ENCODE assay signal across 9 cellular contexts in the genomic region with DNA sequence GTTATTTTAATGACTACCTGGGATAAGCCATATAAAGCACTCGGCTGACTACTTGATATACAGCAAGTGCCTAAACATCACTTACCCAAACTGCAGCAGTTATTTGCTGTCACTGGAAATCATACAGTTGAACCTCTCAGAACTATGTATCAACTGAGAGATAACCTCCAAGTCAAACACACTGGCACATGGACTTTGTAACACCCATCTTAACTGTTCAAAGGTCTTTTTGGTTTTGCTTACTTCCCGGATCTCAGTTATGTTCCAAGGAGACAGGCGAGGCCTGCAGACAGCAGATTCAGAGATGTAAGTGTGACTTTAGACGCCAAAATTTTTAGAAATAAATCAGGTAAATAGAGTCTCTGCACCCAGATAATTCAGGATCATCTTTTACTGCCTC. TPM values are rescaled to one million over a fixed set of nuclear protein-coding genes. Genes with fewer than 3 reads are reported as not detected.
DNase-seq lines count a peak whose midpoint lies in the region; ATAC-seq and TF ChIP-seq lines count a peak whose summit lies in the region.
"Had no signal": no experiment of that assay in that cellular context is flagged by ENCODE, and none has a peak within 500 bp of the region (broad histone marks: within the 10 kb centered on the region; RNA-seq: fewer than 3 reads in every experiment).

No MANE protein-coding gene starts in this region.

- H3K4me3 Mint-ChIP-seq in activated naive CD8-positive, alpha-beta T cell treated with anti-CD3 and anti-CD28 coated beads, Interleukin-2, amount 50 U/mL, for 24 hours = peak overlapping the region; percentile 93

- no peaks in the 10 kb centered on the region for H3K9me3 Mint-ChIP-seq in activated naive CD8-positive, alpha-beta T cell treated with anti-CD3 and anti-CD28 coated beads, Interleukin-2, amount 50 U/mL, for 24 hours

- H3K9me3 ChIP-seq in heart left ventricle (no peaks in the 10 kb centered on the region), right lobe of liver (no peaks in the 10 kb centered on the region), thyroid gland (no peaks in the 10 kb centered on the region)
- H3K9me3 ChIP-seq: adrenal gland had no signal

- TF ChIP-seq POLR2A in heart left ventricle (IDR thresholded peaks at IDR 0.05) = no peak
- no peak for TF ChIP-seq POLR2A in right lobe of liver (IDR thresholded peaks at IDR 0.05)
- no peak for TF ChIP-seq POLR2A in thyroid gland (IDR thresholded peaks at IDR 0.05)

- H3K27me3 ChIP-seq in heart left ventricle (no peaks in the 10 kb centered on the region), right lobe of liver (no peaks in the 10 kb centered on the region), thyroid gland (no peaks in the 10 kb centered on the region)
- H3K27me3 ChIP-seq: adrenal gland had no signal

- H3K4me3 ChIP-seq in heart left ventricle = peak overlapping the region in 10 of 12 donors; percentile 83 to 100 (median 98)
- H3K4me3 ChIP-seq in right lobe of liver = peak overlapping the region; percentile 93 to 97 (median 96)
- peak overlapping the region in 1 of 3 donors; percentile 83 for H3K4me3 ChIP-seq in thyroid gland (replicated peaks in 1 of 3)

- CTCF ChIA-PET in RWPE1 (lab: Yijun Ruan, JAX) = interaction anchor here (0.6 kb wide), 1 partner anchor 54 kb away, joined by 3 read pairs; no protein-coding TSS in a partner anchor

- WGBS in heart left ventricle, 4 donors = 56 to 72% (median 65%) methylated on average over 4 of the region's 4 CpGs
- WGBS in right lobe of liver (ENCODE audit: insufficient coverage, low coverage, low lambda C conversion rate, missing lambda C conversion rate) = 18% methylated on average over 4 of the region's 4 CpGs
- WGBS in thyroid gland, 2 donors = 68 to 76% methylated on average over 4 of the region's 4 CpGs

- POLR2A ChIA-PET in RWPE1 (lab: Yijun Ruan, JAX; ENCODE audit: low non-redundant PET) = no interaction called here

- intact Hi-C loops in heart left ventricle (cut with DNase I) (no loop called here), left ventricle myocardium superior (cut with micrococcal nuclease) (no loop called here), right lobe of liver (cut with DNase I) (no loop called here), thyroid gland (cut with DNase I) (no loop called here)

- H3K4me1 ChIP-seq in heart left ventricle (peaks cover 11 to 61% (median 47%) of the 10 kb centered on the region in 12 donors), right lobe of liver (peaks cover 0 to 48% (median 29%) of the 10 kb centered on the region in 4 donors), thyroid gland (peaks cover 43 to 45% of the 10 kb centered on the region in 2 donors)

- H3K27ac Mint-ChIP-seq in activated naive CD8-positive, alpha-beta T cell treated with anti-CD3 and anti-CD28 coated beads, Interleukin-2, amount 50 U/mL, for 24 hours = peak overlapping the region; percentile 93

- H3K27ac ChIP-seq in heart left ventricle (peak overlapping the region in 2 of 12 donors; percentile 96 to 97), right lobe of liver (peak overlapping the region in 2 of 3 donors; percentile 86 to 89), thyroid gland (peak overlapping the region in 2 of 3 donors; percentile 4 to 89), RWPE1 (no peak overlapping the region)

- no peaks in the 10 kb centered on the region for H3K27me3 Mint-ChIP-seq in activated naive CD8-positive, alpha-beta T cell treated with anti-CD3 and anti-CD28 coated beads, Interleukin-2, amount 50 U/mL, for 24 hours

- peaks cover 55% of the 10 kb centered on the region for H3K4me1 Mint-ChIP-seq in activated naive CD8-positive, alpha-beta T cell treated with anti-CD3 and anti-CD28 coated beads, Interleukin-2, amount 50 U/mL, for 24 hours

- DNase-seq in heart left ventricle (no peak), left ventricle myocardium superior (no peak), right lobe of liver (no peak), thyroid gland (no peak), NCI-H1105 (lab: John Stamatoyannopoulos, UW) (no peak), RWPE1 (ENCODE audit: low spot score) (no peak), NCI-H345 treated with DMSO at 0.1 percent for 48 hours (lab: John Stamatoyannopoulos, UW; ENCODE audit: unreplicated experiment) (no peak)
- DNase-seq in activated naive CD8-positive, alpha-beta T cell treated with anti-CD3 and anti-CD28 coated beads, Interleukin-2, amount 50 U/mL, for 24 hours = no peak

- TF ChIP-seq CTCF in heart left ventricle (IDR thresholded peaks at IDR 0.05) (no peak), right lobe of liver (IDR thresholded peaks at IDR 0.05) (no peak), thyroid gland (IDR thresholded peaks at IDR 0.05) (no peak), RWPE1 (conservative IDR thresholded peaks at IDR 0.05; ENCODE audit: low read depth) (no peak)

- peaks cover 0 to 30% (median 0%) of the 10 kb centered on the region in 9 donors for H3K36me3 ChIP-seq in heart left ventricle
- peaks cover 0 to 4% (median 0%) of the 10 kb centered on the region in 4 donors for H3K36me3 ChIP-seq in right lobe of liver
- H3K36me3 ChIP-seq in thyroid gland = no peaks in the 10 kb centered on the region

- ATAC-seq in heart left ventricle = no peak
- ATAC-seq in left ventricle myocardium superior = no peak
- no peak for ATAC-seq in activated naive CD8-positive, alpha-beta T cell treated with anti-CD3 and anti-CD28 coated beads, Interleukin-2, amount 50 U/mL, for 24 hours
- ATAC-seq in right lobe of liver = peak; percentile 49 to 67 (median 55)

- H3K36me3 Mint-ChIP-seq in activated naive CD8-positive, alpha-beta T cell treated with anti-CD3 and anti-CD28 coated beads, Interleukin-2, amount 50 U/mL, for 24 hours (ENCODE audit: low read depth) = peaks cover 31% of the 10 kb centered on the region

RNA-seq across cellular contexts. Expression of a gene that starts 1.6 kb away (rescaled TPM):
- total RNA-seq in heart left ventricle (10 to 100 TPM; 35.8 to 86.5 (median 51.1) TPM), left ventricle myocardium superior (45.5 TPM), right lobe of liver (100 to 1,000 TPM; 134 to 207 (median 144) TPM), thyroid gland (100 to 1,000 TPM; 113 to 203 (median 147) TPM)
- polyA plus RNA-seq in heart left ventricle = 10 to 100 TPM; 29.1 to 96.6 TPM

RNA-seq across cellular contexts. Expression of a gene that starts 34.6 kb away (rescaled TPM):
- total RNA-seq in heart left ventricle = 10 to 100 TPM in 3 of 9 donors, 1 to 10 TPM in 6; 5.3 to 14.7 (median 7.4) TPM
- 10 to 100 TPM in 1 of 2 donors, 1 to 10 TPM in 1; 4.1 to 17.2 TPM for polyA plus RNA-seq in heart left ventricle
- 10.1 TPM for total RNA-seq in left ventricle myocardium superior
- total RNA-seq in right lobe of liver = 10 to 100 TPM in 4 of 6 experiments, 1 to 10 TPM in 2; 8.9 to 12.7 (median 11.7) TPM
- 10 to 100 TPM; 14.1 to 18.4 (median 16.2) TPM for total RNA-seq in thyroid gland

Comparison
In these comparisons a context has a peak if more than half of its experiments do, and no peak if none do; other contexts are left out.
1. ATAC-seq: peak in right lobe of liver (4 of 4); none in heart left ventricle (0 of 4), left ventricle myocardium superior (single experiment) and activated naive CD8-positive, alpha-beta T cell treated with anti-CD3 and anti-CD28 coated beads, Interleukin-2, amount 50 U/mL, for 24 hours (single experiment).